ENCODE assay signal across 8 cellular contexts in the genomic region with DNA sequence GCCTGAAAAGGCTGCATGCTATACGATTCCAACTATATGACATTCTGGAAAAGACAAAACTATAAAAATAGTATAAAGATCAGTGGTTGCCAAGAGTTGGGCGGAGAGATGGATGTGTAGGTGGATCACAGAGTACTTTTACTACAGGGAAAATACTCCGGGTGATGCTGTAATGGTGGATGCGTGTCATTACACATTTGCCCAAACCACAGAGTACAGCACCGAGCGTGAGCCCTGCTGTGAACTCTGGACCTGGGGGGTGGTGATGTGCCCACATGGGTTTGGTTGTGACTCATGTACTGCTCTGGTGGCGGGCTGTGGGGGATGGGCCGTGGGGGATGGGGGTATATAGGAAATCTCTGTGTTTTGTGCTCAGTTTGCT.
DNase-seq lines count a peak whose midpoint lies in the region; ATAC-seq and TF ChIP-seq lines count a peak whose summit lies in the region.

No MANE protein-coding gene starts in this region.

- in situ Hi-C loops in GM13977 (cut with MboI; ENCODE audit: low pct_unique_long_range_greater_than_20kb, low sequenced_read_pairs, unreplicated experiment): no loop called here

- ATAC-seq in HG02642 (IDR thresholded peaks at IDR 0.05; ENCODE audit: poor library complexity, unreplicated experiment) (no peak), left lung (no peak)

- H3K4me1 ChIP-seq in left lung: peaks cover 0 to 23% of the 10 kb centered on the region in 2 donors

- intact Hi-C loops in left lung (cut with DNase I): no loop called here

- H3K4me3 ChIP-seq in left lung: no peak overlapping the region

- TF ChIP-seq CTCF in GM13977 (IDR thresholded peaks at IDR 0.05; ENCODE audit: extremely low read depth, insufficient read depth, missing control alignments) (no peak), left lung (IDR thresholded peaks at IDR 0.05) (no peak)

- DNase-seq in GM13977 (ENCODE audit: low spot score): peak; percentile 43
- peak; percentile 19 for DNase-seq in SKM-1 (lab: John Stamatoyannopoulos, UW; ENCODE audit: unreplicated experiment)
- DNase-seq in activated naive CD8-positive, alpha-beta T cell treated with anti-CD3 and anti-CD28 coated beads, Interleukin-2, amount 50 U/mL, for 16 hours (ENCODE audit: low read depth, low spot score): peak; percentile 72
- peak; percentile 78 for DNase-seq in stimulated activated CD4-positive, alpha-beta T cell treated with anti-CD3 and anti-CD28 coated beads, Interleukin-12 subunit alpha, Interleukin-12 subunit beta, amount 100 ng/mL, for 4 hours
- no peak for DNase-seq in NCI-H146 treated with DMSO at 0.1 percent for 48 hours (lab: John Stamatoyannopoulos, UW; ENCODE audit: unreplicated experiment)
- DNase-seq in UCSD-AML1 (lab: John Stamatoyannopoulos, UW; ENCODE audit: unreplicated experiment): no peak
- no peak for DNase-seq in left lung

- H3K36me3 ChIP-seq in left lung: no peaks in the 10 kb centered on the region

- H3K27me3 ChIP-seq in left lung: peaks cover 0 to 9% of the 10 kb centered on the region in 2 donors

- H3K27ac ChIP-seq in left lung: no peak overlapping the region

- no peaks in the 10 kb centered on the region for H3K9me3 ChIP-seq in left lung

Comparison
In these comparisons a context has a peak if more than half of its experiments do, and no peak if none do; other contexts are left out.
1. DNase-seq: peak in GM13977 (single experiment), SKM-1 (single experiment), activated naive CD8-positive, alpha-beta T cell treated with anti-CD3 and anti-CD28 coated beads, Interleukin-2, amount 50 U/mL, for 16 hours (single experiment) and stimulated activated CD4-positive, alpha-beta T cell treated with anti-CD3 and anti-CD28 coated beads, Interleukin-12 subunit alpha, Interleukin-12 subunit beta, amount 100 ng/mL, for 4 hours (single experiment); none in NCI-H146 treated with DMSO at 0.1 percent for 48 hours (single experiment), UCSD-AML1 (single experiment) and left lung (0 of 2).